ENCODE assay signal across 8 cellular contexts in the genomic region with DNA sequence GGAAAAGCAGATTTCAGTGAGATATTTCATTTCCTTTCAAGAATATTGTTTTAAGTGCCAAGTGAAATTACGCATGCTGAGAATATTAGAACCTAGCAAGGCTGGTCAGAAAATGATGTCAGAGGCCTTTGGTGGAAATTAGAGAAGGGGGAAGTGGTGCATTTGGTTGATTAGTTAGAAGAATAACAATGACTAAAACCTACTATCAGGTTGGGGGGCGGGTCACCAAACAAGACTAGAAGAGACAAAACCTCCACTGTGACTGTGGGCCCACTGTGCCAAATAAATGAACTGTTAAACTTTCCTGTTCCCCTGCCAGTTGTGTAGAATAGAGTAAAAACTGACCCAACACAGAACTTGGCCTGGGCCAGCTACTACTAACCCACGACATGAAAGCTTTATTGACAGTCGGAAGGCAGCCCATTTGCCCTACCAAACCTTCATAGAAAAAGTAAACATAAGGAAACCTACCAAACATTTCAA. TPM values are rescaled to one million over a fixed set of nuclear protein-coding genes. Genes with fewer than 3 reads are reported as not detected.
DNase-seq lines count a peak whose midpoint lies in the region; ATAC-seq and TF ChIP-seq lines count a peak whose summit lies in the region.

No MANE protein-coding gene starts in this region.

- peaks cover 0 to 57% (median 39%) of the 10 kb centered on the region in 12 donors for H3K4me1 ChIP-seq in heart left ventricle
- peaks cover 0 to 5% of the 10 kb centered on the region in 2 donors for H3K4me1 ChIP-seq in uterus

- H3K4me1 Mint-ChIP-seq in T-cell (peaks cover 40 to 57% (median 48%) of the 10 kb centered on the region in 3 donors), osteocyte (ENCODE audit: unreplicated experiment) (peaks cover 43% of the 10 kb centered on the region)

- TF ChIP-seq CTCF in heart left ventricle (IDR thresholded peaks at IDR 0.05): no peak
- TF ChIP-seq CTCF in osteocyte (IDR thresholded peaks at IDR 0.05): no peak
- no peak for TF ChIP-seq CTCF in uterus (IDR thresholded peaks at IDR 0.05)

- no peaks in the 10 kb centered on the region for H3K36me3 ChIP-seq in heart left ventricle
- H3K36me3 ChIP-seq in uterus: no peaks in the 10 kb centered on the region

- ATAC-seq in heart left ventricle (peak in 1 of 4 donors; percentile 16), Right ventricle myocardium superior (ENCODE audit: poor library complexity) (no peak), T-cell (replicated peaks in 1 of 4) (no peak)

- H3K36me3 Mint-ChIP-seq in T-cell (no peaks in the 10 kb centered on the region), osteocyte (ENCODE audit: unreplicated experiment) (no peaks in the 10 kb centered on the region)

- peak overlapping the region in 11 of 12 donors; percentile 85 to 99 (median 98) for H3K4me3 ChIP-seq in heart left ventricle
- peak overlapping the region in 1 of 2 donors; percentile 74 for H3K4me3 ChIP-seq in uterus

- H3K9me3 ChIP-seq in heart left ventricle (no peaks in the 10 kb centered on the region), uterus (no peaks in the 10 kb centered on the region)

- intact Hi-C loops in heart left ventricle (cut with DNase I): loop anchor here in 8 of 10 donors (2.0 to 10.0 kb wide), 8 partner anchors 51 to 339 kb away; no protein-coding TSS in a partner anchor
- intact Hi-C loops in Right ventricle myocardium superior (cut with DNase I): no loop called here
- intact Hi-C loops in uterus (cut with DNase I; ENCODE audit: low total_unique reads): no loop called here

- H3K27ac Mint-ChIP-seq in T-cell (no peak overlapping the region), osteocyte (ENCODE audit: unreplicated experiment) (peak overlapping the region; percentile 72)

- TF ChIP-seq POLR2A in heart left ventricle (IDR thresholded peaks at IDR 0.05) (no peak), erythroblast (IDR thresholded peaks at IDR 0.05; ENCODE audit: low read length) (no peak), uterus (IDR thresholded peaks at IDR 0.05) (no peak)

- H3K9me3 Mint-ChIP-seq in T-cell (no peaks in the 10 kb centered on the region), osteocyte (ENCODE audit: unreplicated experiment) (no peaks in the 10 kb centered on the region)

- DNase-seq in heart left ventricle: peak in 1 of 5 donors; percentile 26
- DNase-seq in Right ventricle myocardium superior: no peak
- DNase-seq in T-cell: peak in 1 of 34 experiments; percentile 4
- DNase-seq in erythroblast (lab: John Stamatoyannopoulos, UW): peak; percentile 63 to 65
- no peak for DNase-seq in osteocyte (ENCODE audit: extremely low spot score, unreplicated experiment)
- DNase-seq in COLO829 (ENCODE audit: low spot score): no peak
- DNase-seq in NCI-H2196 (lab: John Stamatoyannopoulos, UW; ENCODE audit: unreplicated experiment): no peak
- DNase-seq in uterus: no peak

- H3K27me3 Mint-ChIP-seq in T-cell: no peaks in the 10 kb centered on the region
- peaks cover 4% of the 10 kb centered on the region for H3K27me3 Mint-ChIP-seq in osteocyte (ENCODE audit: unreplicated experiment)

- no peaks in the 10 kb centered on the region for H3K27me3 ChIP-seq in heart left ventricle
- no peaks in the 10 kb centered on the region for H3K27me3 ChIP-seq in uterus

- H3K4me3 Mint-ChIP-seq in T-cell (peak overlapping the region; percentile 82 to 89 (median 87)), osteocyte (ENCODE audit: unreplicated experiment) (peak overlapping the region; percentile 89)

- peak overlapping the region in 10 of 12 donors; percentile 17 to 98 (median 94) for H3K27ac ChIP-seq in heart left ventricle
- no peak overlapping the region for H3K27ac ChIP-seq in uterus

- WGBS in heart left ventricle, 4 donors: 19 to 46% (median 26%) methylated on average over 4 of the region's 4 CpGs

- CTCF ChIA-PET in T-cell (lab: Charles Lee): no interaction called here

- POLR2A ChIA-PET in T-cell (lab: Charles Lee): no interaction called here

RNA-seq across cellular contexts. Expression of a gene that starts 2.9 kb away (rescaled TPM):
- 10 to 100 TPM; 35.3 to 75.9 (median 56.9) TPM for total RNA-seq in heart left ventricle
- polyA plus RNA-seq in heart left ventricle: 10 to 100 TPM; 10.6 to 21.6 TPM
- 43.8 TPM for total RNA-seq in Right ventricle myocardium superior
- total RNA-seq in T-cell: 10 to 100 TPM; 16.8 to 28.5 (median 26.4) TPM
- 22.7 and 22.8 TPM in 2 replicates for total RNA-seq in osteocyte
- total RNA-seq in uterus: 10 to 100 TPM; 27.9 to 61.4 (median 40.5) TPM

Comparison
In these comparisons a context has a peak if more than half of its experiments do, and no peak if none do; other contexts are left out.
1. intact Hi-C loops: an anchor here in heart left ventricle (2.0 to 10.0 kb wide); none called in Right ventricle myocardium superior and uterus.
2. DNase-seq: peak in erythroblast (2 of 2); none in Right ventricle myocardium superior (single experiment), osteocyte (single experiment), COLO829 (single experiment), NCI-H2196 (single experiment) and uterus (0 of 2).
3. H3K27ac ChIP-seq: peak in heart left ventricle (10 of 12); none in uterus (0 of 2).